Comparison of ENCODE assay signal across 2 cellular contexts in genomic region chr7:28516390-28517145, GRCh38.
TF ChIP-seq lines count a peak whose summit lies in the region.

No MANE protein-coding gene starts in this region.

TF ChIP-seq in HEK293, 187 proteins besides CTCF, POLR2A, EP300 and RAD21 (continued from another document):
- TF ChIP-seq ZBTB20 (tag by site-specific recombination; IDR thresholded peaks at IDR 0.05) (no peak), ZNF654 (tag by site-specific recombination; IDR thresholded peaks at IDR 0.05; ENCODE audit: low read depth) (no peak), SCRT2 (tag by site-specific recombination; IDR thresholded peaks at IDR 0.05) (peak; percentile 41; the same call in 1 of the 2 replicates)

TF ChIP-seq in H1, 55 proteins besides CTCF, POLR2A, EP300 and RAD21 (continued from another document):
- TF ChIP-seq SRF (IDR thresholded peaks at IDR 0.05; ENCODE audit: low read depth, low read length): no peak
- no peak for TF ChIP-seq JUND (IDR thresholded peaks at IDR 0.05; ENCODE audit: low read length)
- no peak for TF ChIP-seq SUZ12 (IDR thresholded peaks at IDR 0.05; ENCODE audit: low read length)
- TF ChIP-seq EZH2 (IDR thresholded peaks at IDR 0.05; ENCODE audit: low read depth, low read length, severe bottlenecking): no peak
- no peak for TF ChIP-seq RXRA (IDR thresholded peaks at IDR 0.05; ENCODE audit: insufficient read depth, low read depth, low read length)
- no peak for TF ChIP-seq POLR2AphosphoS5 (IDR thresholded peaks at IDR 0.05; ENCODE audit: low read depth, low read length)
- no peak for TF ChIP-seq ZNF274 (IDR thresholded peaks at IDR 0.05; ENCODE audit: borderline replicate concordance, extremely low read depth, low read length)
- no peak for TF ChIP-seq BCL11A (IDR thresholded peaks at IDR 0.05; ENCODE audit: low read depth in 2 of 2, low read length in 2 of 2)
- no peak for TF ChIP-seq POU5F1 (IDR thresholded peaks at IDR 0.05; ENCODE audit: low read depth, low read length)
- no peak for TF ChIP-seq TAF1 (IDR thresholded peaks at IDR 0.05; ENCODE audit: low read depth, low read length)
- no peak for TF ChIP-seq SAP30 (IDR thresholded peaks at IDR 0.05; ENCODE audit: insufficient read depth, insufficient replicate concordance, low read length)
- TF ChIP-seq FOSL1 (IDR thresholded peaks at IDR 0.05; ENCODE audit: insufficient read depth, low read depth, low read length): no peak
- no peak for TF ChIP-seq NANOG (IDR thresholded peaks at IDR 0.05; ENCODE audit: insufficient read depth, low read depth, low read length, poor library complexity, severe bottlenecking)
